In genomic region chr16:30805370-30806169, GRCh38 we compare ENCODE assay signal across 8 cellular contexts. TPM values are rescaled to one million over a fixed set of nuclear protein-coding genes. Genes with fewer than 3 reads are reported as not detected.
DNase-seq lines count a peak whose midpoint lies in the region; ATAC-seq and TF ChIP-seq lines count a peak whose summit lies in the region.

No MANE protein-coding gene starts in this region.

- in situ Hi-C loops in mammary epithelial cell (cut with MboI; ENCODE audit: low sequenced_read_pairs in 2 of 2): no loop called here

- H3K36me3 ChIP-seq in mammary epithelial cell (ENCODE audit: insufficient read depth, low read length) (no peaks in the 10 kb centered on the region), iPS-18a (ENCODE audit: control insufficient read depth, low read depth, low read length) (no peaks in the 10 kb centered on the region)

- H3K79me2 ChIP-seq in mammary epithelial cell (ENCODE audit: insufficient read depth, low read length): no peaks in the 10 kb centered on the region

- peak; percentile 51 to 66 for DNase-seq in NCI-H2081 (lab: John Stamatoyannopoulos, UW)
- no peak for DNase-seq in NCI-H2081 treated with DMSO at 0.1 percent for 48 hours (lab: John Stamatoyannopoulos, UW)
- peak; percentile 91 for DNase-seq in NCI-H146 (lab: John Stamatoyannopoulos, UW)
- DNase-seq in UCSD-AML1 (lab: John Stamatoyannopoulos, UW; ENCODE audit: unreplicated experiment): peak; percentile 82
- DNase-seq in mammary epithelial cell: peak; percentile 70
- DNase-seq in sciatic nerve (ENCODE audit: low spot score): peak; percentile 92

- H3K4me2 ChIP-seq in mammary epithelial cell (ENCODE audit: insufficient read depth, low read depth, low read length): peak overlapping the region; percentile 93

- ATAC-seq in sciatic nerve (peak; percentile 98), GM19467 (IDR thresholded peaks at IDR 0.05; ENCODE audit: unreplicated experiment) (no peak)

- dilution Hi-C loops in mammary epithelial cell (cut with HindIII; ENCODE audit: low sequenced_read_pairs): no loop called here

- H2AFZ ChIP-seq in mammary epithelial cell (ENCODE audit: low read depth, low read length): peak overlapping the region; percentile 100

- H3K9ac ChIP-seq in mammary epithelial cell (ENCODE audit: insufficient read depth, low read length) (peak overlapping the region; percentile 73), iPS-18a (ENCODE audit: low read length) (peak overlapping the region; percentile 72)

- TF ChIP-seq CTCF in mammary epithelial cell (conservative IDR thresholded peaks at IDR 0.05 in 1 of 2, IDR thresholded peaks at IDR 0.05 in 1 of 2; ENCODE audit: extremely low read depth in 1 of 2, insufficient read depth in 1 of 2, low read depth in 1 of 2, low read length in 2 of 2): no peak

- H3K9me3 ChIP-seq in mammary epithelial cell (replicated peaks; ENCODE audit: insufficient read depth, low read length): no peaks in the 10 kb centered on the region
- no peaks in the 10 kb centered on the region for H3K9me3 ChIP-seq in iPS-18a (ENCODE audit: control insufficient read depth, low read depth, low read length)

- H3K27me3 ChIP-seq in mammary epithelial cell (ENCODE audit: insufficient read depth, low read length) (no peaks in the 10 kb centered on the region), iPS-18a (ENCODE audit: control insufficient read depth, insufficient read depth, low read length) (peaks cover 51% of the 10 kb centered on the region)

- H3K4me1 ChIP-seq in mammary epithelial cell (ENCODE audit: insufficient read depth, low read length): peaks cover 13% of the 10 kb centered on the region
- H3K4me1 ChIP-seq in iPS-18a (ENCODE audit: control insufficient read depth, low read depth, low read length): peaks cover 6% of the 10 kb centered on the region

- BruUV-seq in mammary epithelial cell (replicated peaks; lab: Mats Ljungman, UMichigan): no TSS peak

- CTCF ChIA-PET in mammary epithelial cell (lab: Charles Lee; ENCODE audit: low non-redundant PET): interaction anchor here (0.8 kb wide), 1 partner anchor 9 kb away, joined by 7 read pairs; no protein-coding TSS in a partner anchor

- peak overlapping the region; percentile 64 to 83 (median 80) for H3K4me3 ChIP-seq in mammary epithelial cell (replicated peaks in 1 of 3; ENCODE audit: insufficient read depth in 1 of 3, low read depth in 2 of 3, low read length in 3 of 3)
- H3K4me3 ChIP-seq in iPS-18a (ENCODE audit: low read length): peak overlapping the region; percentile 85

- no peaks in the 10 kb centered on the region for H4K20me1 ChIP-seq in mammary epithelial cell (ENCODE audit: insufficient read depth, low read length)

- intact Hi-C loops in mammary epithelial cell (cut with micrococcal nuclease) (loop anchor here (1.0 kb wide), 2 partner anchors 18 to 70 kb away; partner anchors contain the start of gene ZNF629), sciatic nerve (cut with DNase I) (loop anchor here (10.0 kb wide), 1 partner anchor 91 kb away; no protein-coding TSS in a partner anchor)

- WGBS in mammary epithelial cell (ENCODE audit: low coverage, missing lambda C conversion rate): 5% methylated on average over 30 of the region's 62 CpGs

- H3K27ac ChIP-seq in mammary epithelial cell (ENCODE audit: insufficient read depth, low read depth, low read length) (peak overlapping the region; percentile 51), iPS-18a (ENCODE audit: low read length) (no peak overlapping the region)

RNA-seq across cellular contexts. Expression of gene ZNF629, which starts 18.6 kb away (rescaled TPM):
- total RNA-seq in mammary epithelial cell (10 to 100 TPM; 13.6 to 19.2 TPM), sciatic nerve (14.0 TPM)
- 4.9 TPM for polyA plus RNA-seq in mammary epithelial cell
- 9.8 TPM for polyA minus RNA-seq in mammary epithelial cell

RNA-seq across cellular contexts. Expression of gene RNF40, which starts 43.4 kb away (rescaled TPM):
- total RNA-seq in mammary epithelial cell (10 to 100 TPM; 62.8 to 66.4 TPM), sciatic nerve (92.9 TPM)
- polyA plus RNA-seq in mammary epithelial cell: 45.7 TPM
- polyA minus RNA-seq in mammary epithelial cell: 94.0 TPM

RNA-seq across cellular contexts. Expression of gene CFAP119, which starts 43.7 kb away (rescaled TPM):
- 1 to 10 TPM; 1.5 to 8.3 TPM for total RNA-seq in mammary epithelial cell
- 7.6 TPM for polyA plus RNA-seq in mammary epithelial cell
- not detected for polyA minus RNA-seq in mammary epithelial cell
- 5.5 TPM for total RNA-seq in sciatic nerve

RNA-seq across cellular contexts. Expression of gene PHKG2, which starts 57.3 kb away (rescaled TPM):
- total RNA-seq in mammary epithelial cell (10 to 100 TPM; 15.3 to 39.3 TPM), sciatic nerve (21.3 TPM)
- polyA plus RNA-seq in mammary epithelial cell: 29.2 TPM
- 6.8 TPM for polyA minus RNA-seq in mammary epithelial cell
